ENCODE assay signal across 10 cellular contexts in genomic region chr4:39657465-39657864, GRCh38. TPM values are rescaled to one million over a fixed set of nuclear protein-coding genes. Genes with fewer than 3 reads are reported as not detected.
DNase-seq lines count a peak whose midpoint lies in the region; ATAC-seq and TF ChIP-seq lines count a peak whose summit lies in the region.
"Had no signal": no experiment of that assay in that cellular context is flagged by ENCODE, and none has a peak within 500 bp of the region (broad histone marks: within the 10 kb centered on the region; RNA-seq: fewer than 3 reads in every experiment).

No MANE protein-coding gene starts in this region.

- no peak for DNase-seq in activated T-cell treated with anti-CD3 and anti-CD28 coated beads, Interleukin-2, amount 50 U/mL, for 72 hours
- no peak for DNase-seq in activated T-cell treated with anti-CD3 and anti-CD28 coated beads for 4 hours
- DNase-seq in stimulated activated naive CD8-positive, alpha-beta T cell treated with anti-CD3 and anti-CD28 coated beads, Interleukin-15, Interleukin-2, amounts not matched to agents 100 U/mL and 50 U/mL, for 24 hours, result no peak
- DNase-seq in suprapubic skin (ENCODE audit: low spot score in 2 of 2), result no peak
- no peak for DNase-seq in occipital lobe (lab: John Stamatoyannopoulos, UW)
- no peak for DNase-seq in NCI-H1048 (lab: John Stamatoyannopoulos, UW)
- DNase-seq: NCI-H1092, PC-9 had no signal

- no peak for TF ChIP-seq CTCF in suprapubic skin (IDR thresholded peaks at IDR 0.05)

- peak overlapping the region in 1 of 2 donors; percentile 31 for H3K4me3 Mint-ChIP-seq in activated T-cell treated with anti-CD3 and anti-CD28 coated beads, Interleukin-2, amount 50 U/mL, for 72 hours

- peak overlapping the region; percentile 24 for H3K27ac Mint-ChIP-seq in activated T-cell treated with anti-CD3 and anti-CD28 coated beads, Interleukin-2, amount 50 U/mL, for 72 hours

- no peaks in the 10 kb centered on the region for H3K27me3 ChIP-seq in suprapubic skin

- no peaks in the 10 kb centered on the region for H3K9me3 ChIP-seq in suprapubic skin

- no peak overlapping the region for H3K4me3 ChIP-seq in suprapubic skin
- H3K4me3 ChIP-seq: PC-9 had no signal

- TF ChIP-seq POLR2A in suprapubic skin (IDR thresholded peaks at IDR 0.05), result no peak

- peak in 1 of 2 donors; percentile 44 for ATAC-seq in activated T-cell treated with anti-CD3 and anti-CD28 coated beads, Interleukin-2, amount 50 U/mL, for 72 hours (replicated peaks in 1 of 2)
- ATAC-seq in HG02588 (IDR thresholded peaks at IDR 0.05; ENCODE audit: unreplicated experiment) (peak; percentile 76), HG03521 (IDR thresholded peaks at IDR 0.05; ENCODE audit: unreplicated experiment) (peak; percentile 52)
- ATAC-seq in stimulated activated naive CD8-positive, alpha-beta T cell treated with anti-CD3 and anti-CD28 coated beads, Interleukin-15, Interleukin-2, amounts not matched to agents 100 U/mL and 50 U/mL, for 24 hours, result peak; percentile 14

- H3K27me3 Mint-ChIP-seq in activated T-cell treated with anti-CD3 and anti-CD28 coated beads, Interleukin-2, amount 50 U/mL, for 72 hours (ENCODE audit: low read depth), result no peaks in the 10 kb centered on the region

- peaks cover 5% of the 10 kb centered on the region for H3K4me1 ChIP-seq in suprapubic skin

- no peak overlapping the region for H3K27ac ChIP-seq in suprapubic skin
- H3K27ac ChIP-seq: PC-9 had no signal

- TF ChIP-seq EP300 in suprapubic skin (IDR thresholded peaks at IDR 0.05), result no peak

- no peaks in the 10 kb centered on the region for H3K9me3 Mint-ChIP-seq in activated T-cell treated with anti-CD3 and anti-CD28 coated beads, Interleukin-2, amount 50 U/mL, for 72 hours

- peaks cover 7% of the 10 kb centered on the region for H3K4me1 Mint-ChIP-seq in activated T-cell treated with anti-CD3 and anti-CD28 coated beads, Interleukin-2, amount 50 U/mL, for 72 hours (ENCODE audit: low read depth)

- H3K36me3 ChIP-seq in suprapubic skin, result no peaks in the 10 kb centered on the region

- WGBS in suprapubic skin, result 76% methylated on average over 6 of the region's 6 CpGs

- no peaks in the 10 kb centered on the region for H3K36me3 Mint-ChIP-seq in activated T-cell treated with anti-CD3 and anti-CD28 coated beads, Interleukin-2, amount 50 U/mL, for 72 hours (ENCODE audit: insufficient read depth in 2 of 2)

RNA-seq across cellular contexts. Expression of gene SMIM14, which starts 18.8 kb away (rescaled TPM):
- total RNA-seq in activated T-cell treated with anti-CD3 and anti-CD28 coated beads, Interleukin-2, amount 50 U/mL, for 72 hours, result 1 to 10 TPM; 4.4 to 8.6 TPM
- total RNA-seq in suprapubic skin (10 to 100 TPM; 20.8 to 65.0 (median 48.9) TPM), occipital lobe (59.9 TPM)

RNA-seq across cellular contexts. Expression of gene UBE2K, which starts 40.5 kb away (rescaled TPM):
- total RNA-seq in activated T-cell treated with anti-CD3 and anti-CD28 coated beads, Interleukin-2, amount 50 U/mL, for 72 hours, result 10 to 100 TPM; 79.2 to 84.7 TPM
- total RNA-seq in suprapubic skin, result 10 to 100 TPM; 23.0 to 37.2 (median 31.8) TPM
- 93.7 TPM for total RNA-seq in occipital lobe
